In genomic region chr1:58650141-58650540, GRCh38 we compare ENCODE assay signal across 29 cellular contexts. TPM values are rescaled to one million over a fixed set of nuclear protein-coding genes. Genes with fewer than 3 reads are reported as not detected.
A peak's percentile ranks its signal among the peaks of the same experiment; 100 is the strongest.
DNase-seq lines count a peak whose midpoint lies in the region; ATAC-seq and TF ChIP-seq lines count a peak whose summit lies in the region.
"Had no signal": no experiment of that assay in that cellular context is flagged by ENCODE, and none has a peak within 500 bp of the region (broad histone marks: within the 10 kb centered on the region; RNA-seq: fewer than 3 reads in every experiment).

No MANE protein-coding gene starts in this region.

- no peaks in the 10 kb centered on the region for H3K27me3 Mint-ChIP-seq in HFFc6 (ENCODE audit: insufficient read depth)
- H3K27me3 Mint-ChIP-seq: activated CD4-positive, alpha-beta memory T cell treated with anti-CD3 and anti-CD28 coated beads, Interleukin-2, amount 10 ng/mL, durations not matched to agents 7 days and 5 days; stimulated activated naive CD8-positive, alpha-beta T cell treated with anti-CD3 and anti-CD28 coated beads, Interleukin-15, amount 100 ng/mL, for 72 hours had no signal

- peak overlapping the region; percentile 73; the same call in 1 of the 2 replicates for H3K27ac Mint-ChIP-seq in HFFc6
- H3K27ac Mint-ChIP-seq: activated CD4-positive, alpha-beta memory T cell treated with anti-CD3 and anti-CD28 coated beads, Interleukin-2, amount 10 ng/mL, durations not matched to agents 7 days and 5 days; activated naive CD4-positive, alpha-beta T cell treated with anti-CD3 and anti-CD28 coated beads for 36 hours; activated T-helper 1 cell treated with anti-CD3 and anti-CD28 coated beads, Interleukin-12 subunit alpha, Interleukin-12 subunit beta, Interleukin-2, Interleukin-4 antibody, amounts not matched to agents 30 ng/mL and 10 ng/mL and 1 ng/mL, durations not matched to agents 14 hours and 24 hours and 36 hours; T-helper 1 cell treated with Interleukin-12 subunit alpha and Interleukin-12 subunit beta and Interleukin-4 antibody, amounts not matched to agents 30 μg/mL and 1 μg/mL, for 36 hours had no signal

- H3K36me3 Mint-ChIP-seq in HFFc6 (ENCODE audit: low read depth): peaks cover 12% of the 10 kb centered on the region

- no peaks in the 10 kb centered on the region for H3K9me3 Mint-ChIP-seq in HFFc6
- H3K9me3 Mint-ChIP-seq: activated CD4-positive, alpha-beta memory T cell treated with anti-CD3 and anti-CD28 coated beads, Interleukin-2, amount 10 ng/mL, durations not matched to agents 7 days and 5 days; activated naive CD4-positive, alpha-beta T cell treated with anti-CD3 and anti-CD28 coated beads for 36 hours; activated T-helper 1 cell treated with anti-CD3 and anti-CD28 coated beads, Interleukin-12 subunit alpha, Interleukin-12 subunit beta, Interleukin-2, Interleukin-4 antibody, amounts not matched to agents 30 ng/mL and 10 ng/mL and 1 ng/mL, durations not matched to agents 14 hours and 24 hours and 36 hours; CD8-positive, alpha-beta memory T cell; neural crest cell; stimulated activated naive CD8-positive, alpha-beta T cell treated with anti-CD3 and anti-CD28 coated beads, Interleukin-15, amount 100 ng/mL, for 72 hours; T-helper 1 cell treated with Interleukin-12 subunit alpha and Interleukin-12 subunit beta and Interleukin-4 antibody, amounts not matched to agents 30 μg/mL and 1 μg/mL, for 36 hours had no signal

- TF ChIP-seq CTCF in HFFc6 (IDR thresholded peaks at IDR 0.05) (no peak), VCaP (conservative IDR thresholded peaks at IDR 0.05) (no peak), foreskin keratinocyte (conservative IDR thresholded peaks at IDR 0.05) (no peak), GM13977 (IDR thresholded peaks at IDR 0.05; ENCODE audit: extremely low read depth, insufficient read depth, missing control alignments) (no peak)

- DNase-seq in AG20443 (ENCODE audit: low spot score): peak; percentile 18
- DNase-seq in HFFc6: peak; percentile 19
- DNase-seq in foreskin keratinocyte: no peak
- no peak for DNase-seq in activated gamma-delta T cell (lab: John Stamatoyannopoulos, UW)
- no peak for DNase-seq in GM13977 (ENCODE audit: low spot score)
- DNase-seq in activated CD4-positive, alpha-beta T cell treated with anti-CD3 and anti-CD28 coated beads for 4 hours: no peak
- DNase-seq: activated CD4-positive, CD25-positive, alpha-beta regulatory T cell treated with anti-CD3 and anti-CD28 coated beads, Interleukin-2, amount 50 U/mL, for 72 hours; amniotic stem cell; DMS 273 treated with DMSO at 0.1 percent for 48 hours; left lung; mesendoderm; NCI-H2227 treated with DMSO at 0.1 percent for 48 hours; NCI-H526 treated with DMSO at 0.1 percent for 48 hours; PC-9; Right ventricle myocardium superior; stimulated activated naive CD8-positive, alpha-beta T cell treated with anti-CD3 and anti-CD28 coated beads, Interleukin-15, amount 100 ng/mL, for 72 hours had no signal

- H3K4me1 ChIP-seq in foreskin keratinocyte: peaks cover 4% of the 10 kb centered on the region
- H3K4me1 ChIP-seq: HAP-1 had no signal

- H3K27me3 ChIP-seq in foreskin keratinocyte: no peaks in the 10 kb centered on the region
- H3K27me3 ChIP-seq: left lung had no signal

- peaks cover 31% of the 10 kb centered on the region for H3K4me1 Mint-ChIP-seq in HFFc6 (ENCODE audit: low read depth)

- peak overlapping the region; percentile 14; the same call in 1 of the 2 replicates for H3K27ac ChIP-seq in VCaP
- peak overlapping the region; percentile 7 for H3K27ac ChIP-seq in foreskin keratinocyte
- H3K27ac ChIP-seq: left lung, parathyroid adenoma, PC-9, skin epidermis, thoracic aorta had no signal

- in situ Hi-C loops in GM13977 (cut with MboI; ENCODE audit: low pct_unique_long_range_greater_than_20kb, low sequenced_read_pairs, unreplicated experiment): no loop called here

- ATAC-seq in foreskin keratinocyte: peak; percentile 49
- ATAC-seq: K562; left lung; SK-N-SH treated with all-trans-retinoic acid at 6 μM for 48 hours; stimulated activated naive CD8-positive, alpha-beta T cell treated with anti-CD3 and anti-CD28 coated beads, Interleukin-15, amount 100 ng/mL, for 72 hours had no signal

- no peak overlapping the region for H3K4me3 Mint-ChIP-seq in HFFc6
- H3K4me3 Mint-ChIP-seq: activated CD4-positive, alpha-beta memory T cell treated with anti-CD3 and anti-CD28 coated beads, Interleukin-2, amount 10 ng/mL, durations not matched to agents 7 days and 5 days; activated naive CD4-positive, alpha-beta T cell treated with anti-CD3 and anti-CD28 coated beads for 36 hours; activated T-helper 1 cell treated with anti-CD3 and anti-CD28 coated beads, Interleukin-12 subunit alpha, Interleukin-12 subunit beta, Interleukin-2, Interleukin-4 antibody, amounts not matched to agents 30 ng/mL and 10 ng/mL and 1 ng/mL, durations not matched to agents 14 hours and 24 hours and 36 hours; neural crest cell; T-helper 1 cell treated with Interleukin-12 subunit alpha and Interleukin-12 subunit beta and Interleukin-4 antibody, amounts not matched to agents 30 μg/mL and 1 μg/mL, for 36 hours had no signal

RNA-seq across cellular contexts. Expression of gene MYSM1, which starts 49.7 kb away (rescaled TPM):
- 10 to 100 TPM; 15.6 to 18.8 (median 18.0) TPM for total RNA-seq in HFFc6 (2021; fragmentation: NEBNext Ultra II Directional; extraction: Animal tissue kit (Norgen Biotek cat#: 25700))
- 13.1 and 13.3 TPM in 2 replicates for total RNA-seq in foreskin keratinocyte
- polyA plus RNA-seq in foreskin keratinocyte: 3.8 and 4.7 TPM in 2 replicates

Comparison
In these comparisons a context has a peak if more than half of its experiments do, and no peak if none do; other contexts are left out.
1. DNase-seq: peak in AG20443 (single experiment) and HFFc6 (single experiment); none in foreskin keratinocyte (0 of 2), activated gamma-delta T cell (single experiment), GM13977 (single experiment) and activated CD4-positive, alpha-beta T cell treated with anti-CD3 and anti-CD28 coated beads for 4 hours (0 of 2).